2 cellular contexts compared by ENCODE assay signal in genomic region chr5:8865686-8866374, GRCh38.
TF ChIP-seq lines count a peak whose summit lies in the region.

No MANE protein-coding gene starts in this region.

TF ChIP-seq in IMR-90, 13 proteins besides CTCF, POLR2A, EP300 and RAD21 (continued from another document):
- TF ChIP-seq USF2 (IDR thresholded peaks at IDR 0.05; ENCODE audit: low read depth, low read length) (no peak), FOS (IDR thresholded peaks at IDR 0.05; ENCODE audit: low read depth, low read length) (no peak), RCOR1 (IDR thresholded peaks at IDR 0.05; ENCODE audit: insufficient replicate concordance, low read length) (no peak), BHLHE40 (IDR thresholded peaks at IDR 0.05; ENCODE audit: low read depth, low read length) (no peak), MAFK (IDR thresholded peaks at IDR 0.05; ENCODE audit: low read depth, low read length) (no peak), NFE2L2 (IDR thresholded peaks at IDR 0.05; ENCODE audit: low read depth, low read length) (no peak), CHD1 (IDR thresholded peaks at IDR 0.05; ENCODE audit: low read depth, low read length) (no peak), MXI1 (IDR thresholded peaks at IDR 0.05; ENCODE audit: borderline replicate concordance, low read depth, low read length) (no peak), CEBPB (IDR thresholded peaks at IDR 0.05; ENCODE audit: low read depth, low read length) (no peak)

TF ChIP-seq in neural cell, 6 proteins besides CTCF, POLR2A, EP300 and RAD21 (continued from another document):
- TF ChIP-seq, protein P1, sequence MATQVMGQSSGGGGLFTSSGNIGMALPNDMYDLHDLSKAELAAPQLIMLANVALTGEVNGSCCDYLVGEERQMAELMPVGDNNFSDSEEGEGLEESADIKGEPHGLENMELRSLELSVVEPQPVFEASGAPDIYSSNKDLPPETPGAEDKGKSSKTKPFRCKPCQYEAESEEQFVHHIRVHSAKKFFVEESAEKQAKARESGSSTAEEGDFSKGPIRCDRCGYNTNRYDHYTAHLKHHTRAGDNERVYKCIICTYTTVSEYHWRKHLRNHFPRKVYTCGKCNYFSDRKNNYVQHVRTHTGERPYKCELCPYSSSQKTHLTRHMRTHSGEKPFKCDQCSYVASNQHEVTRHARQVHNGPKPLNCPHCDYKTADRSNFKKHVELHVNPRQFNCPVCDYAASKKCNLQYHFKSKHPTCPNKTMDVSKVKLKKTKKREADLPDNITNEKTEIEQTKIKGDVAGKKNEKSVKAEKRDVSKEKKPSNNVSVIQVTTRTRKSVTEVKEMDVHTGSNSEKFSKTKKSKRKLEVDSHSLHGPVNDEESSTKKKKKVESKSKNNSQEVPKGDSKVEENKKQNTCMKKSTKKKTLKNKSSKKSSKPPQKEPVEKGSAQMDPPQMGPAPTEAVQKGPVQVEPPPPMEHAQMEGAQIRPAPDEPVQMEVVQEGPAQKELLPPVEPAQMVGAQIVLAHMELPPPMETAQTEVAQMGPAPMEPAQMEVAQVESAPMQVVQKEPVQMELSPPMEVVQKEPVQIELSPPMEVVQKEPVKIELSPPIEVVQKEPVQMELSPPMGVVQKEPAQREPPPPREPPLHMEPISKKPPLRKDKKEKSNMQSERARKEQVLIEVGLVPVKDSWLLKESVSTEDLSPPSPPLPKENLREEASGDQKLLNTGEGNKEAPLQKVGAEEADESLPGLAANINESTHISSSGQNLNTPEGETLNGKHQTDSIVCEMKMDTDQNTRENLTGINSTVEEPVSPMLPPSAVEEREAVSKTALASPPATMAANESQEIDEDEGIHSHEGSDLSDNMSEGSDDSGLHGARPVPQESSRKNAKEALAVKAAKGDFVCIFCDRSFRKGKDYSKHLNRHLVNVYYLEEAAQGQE (IDR thresholded peaks at IDR 0.05; ENCODE audit: borderline replicate concordance): no peak
